8 cellular contexts compared by ENCODE assay signal in genomic region chr9:131046581-131047202, GRCh38. TPM values are rescaled to one million over a fixed set of nuclear protein-coding genes. Genes with fewer than 3 reads are reported as not detected.
DNase-seq lines count a peak whose midpoint lies in the region; ATAC-seq and TF ChIP-seq lines count a peak whose summit lies in the region.

No MANE protein-coding gene starts in this region.

- no peak overlapping the region for H3K4me2 ChIP-seq in Loucy (ENCODE audit: low read depth, low read length, poor library complexity, severe bottlenecking)

- no peaks in the 10 kb centered on the region for H3K9me3 Mint-ChIP-seq in activated naive CD8-positive, alpha-beta T cell treated with anti-CD3 and anti-CD28 coated beads, Interleukin-2, amount 10 ng/mL, durations not matched to agents 7 days and 5 days

- H3K9ac ChIP-seq in Loucy (ENCODE audit: low read depth, low read length, poor library complexity, severe bottlenecking): no peak overlapping the region

- H3K4me3 Mint-ChIP-seq in activated naive CD8-positive, alpha-beta T cell treated with anti-CD3 and anti-CD28 coated beads, Interleukin-2, amount 10 ng/mL, durations not matched to agents 7 days and 5 days: no peak overlapping the region

- peak; percentile 76 for DNase-seq in GM12865 (ENCODE audit: low read depth)
- DNase-seq in SW480 (ENCODE audit: low spot score): peak; percentile 72
- peak; percentile 87 for DNase-seq in activated naive CD8-positive, alpha-beta T cell treated with anti-CD3 and anti-CD28 coated beads, Interleukin-2, amount 10 ng/mL, durations not matched to agents 7 days and 5 days
- DNase-seq in left cardiac atrium: peak; percentile 74
- peak; percentile 91 for DNase-seq in retina
- DNase-seq in NCI-H446 treated with DMSO at 0.1 percent for 48 hours (lab: John Stamatoyannopoulos, UW): no peak

- peaks cover 6% of the 10 kb centered on the region for H3K4me1 Mint-ChIP-seq in activated naive CD8-positive, alpha-beta T cell treated with anti-CD3 and anti-CD28 coated beads, Interleukin-2, amount 10 ng/mL, durations not matched to agents 7 days and 5 days

- intact Hi-C loops in left cardiac atrium (cut with DNase I): loop anchor here in 1 of 2 donors (1.0 to 5.0 kb wide), 3 partner anchors 38 to 339 kb away; no protein-coding TSS in a partner anchor

- H3K4me3 ChIP-seq in GM12865 (ENCODE audit: low read depth, low read length) (no peak overlapping the region), Loucy (ENCODE audit: low read length, poor library complexity, severe bottlenecking) (no peak overlapping the region)

- H3K27me3 ChIP-seq in Loucy (ENCODE audit: insufficient read depth, low read length, poor library complexity, severe bottlenecking): no peaks in the 10 kb centered on the region

- H2AFZ ChIP-seq in Loucy (ENCODE audit: low read length): no peak overlapping the region

- H3F3A ChIP-seq in Loucy (ENCODE audit: low read depth): no peaks in the 10 kb centered on the region

- H3K36me3 ChIP-seq in Loucy (ENCODE audit: insufficient read depth, low read length): no peaks in the 10 kb centered on the region

- no peaks in the 10 kb centered on the region for H3K27me3 Mint-ChIP-seq in activated naive CD8-positive, alpha-beta T cell treated with anti-CD3 and anti-CD28 coated beads, Interleukin-2, amount 10 ng/mL, durations not matched to agents 7 days and 5 days

- no peaks in the 10 kb centered on the region for H3K4me1 ChIP-seq in Loucy (ENCODE audit: insufficient read depth, low read length, poor library complexity, severe bottlenecking)

- H3K9me2 ChIP-seq in Loucy (replicated peaks; ENCODE audit: low read depth, low read length): no peaks in the 10 kb centered on the region

- peak; percentile 92 for ATAC-seq in activated naive CD8-positive, alpha-beta T cell treated with anti-CD3 and anti-CD28 coated beads, Interleukin-2, amount 10 ng/mL, durations not matched to agents 7 days and 5 days (ENCODE audit: low read depth)
- ATAC-seq in left cardiac atrium: peak; percentile 84 to 91
- ATAC-seq in HG03460 (IDR thresholded peaks at IDR 0.05; ENCODE audit: unreplicated experiment): no peak

- no peaks in the 10 kb centered on the region for H3K36me3 Mint-ChIP-seq in activated naive CD8-positive, alpha-beta T cell treated with anti-CD3 and anti-CD28 coated beads, Interleukin-2, amount 10 ng/mL, durations not matched to agents 7 days and 5 days

- no peak overlapping the region for H3K27ac Mint-ChIP-seq in activated naive CD8-positive, alpha-beta T cell treated with anti-CD3 and anti-CD28 coated beads, Interleukin-2, amount 10 ng/mL, durations not matched to agents 7 days and 5 days

- H3K9me3 ChIP-seq in Loucy (ENCODE audit: insufficient read depth, low read depth, low read length): no peaks in the 10 kb centered on the region

- POLR2A ChIA-PET in activated naive CD8-positive, alpha-beta T cell treated with anti-CD3 and anti-CD28 coated beads, Interleukin-2, amount 10 ng/mL, durations not matched to agents 7 days and 5 days (lab: Charles Lee): interaction anchor here (1.0 kb wide), 1 partner anchor 180 kb away, joined by 5 read pairs; no protein-coding TSS in a partner anchor

- no peaks in the 10 kb centered on the region for H4K20me1 ChIP-seq in Loucy (ENCODE audit: insufficient read depth, low read length, poor library complexity, severe bottlenecking)

- TF ChIP-seq CTCF in GM12865 (IDR thresholded peaks at IDR 0.05; ENCODE audit: insufficient read depth, low read depth, low read length, missing control alignments) (peak; percentile 97), Loucy (conservative IDR thresholded peaks at IDR 0.05; ENCODE audit: low read length) (peak; percentile 68)

- no peaks in the 10 kb centered on the region for H3K79me2 ChIP-seq in Loucy (ENCODE audit: insufficient read depth, low read length)

RNA-seq across cellular contexts. Expression of gene LAMC3, which starts 37.7 kb away (rescaled TPM):
- total RNA-seq in activated naive CD8-positive, alpha-beta T cell treated with anti-CD3 and anti-CD28 coated beads, Interleukin-2, amount 10 ng/mL, durations not matched to agents 7 days and 5 days: under 1 TPM; 0.19 to 0.20 TPM
- 1 to 10 TPM in 1 of 2 donors, under 1 TPM in 1; 0.29 to 1.1 TPM for total RNA-seq in left cardiac atrium

RNA-seq across cellular contexts. Expression of gene AIF1L, which starts 49.6 kb away (rescaled TPM):
- total RNA-seq in activated naive CD8-positive, alpha-beta T cell treated with anti-CD3 and anti-CD28 coated beads, Interleukin-2, amount 10 ng/mL, durations not matched to agents 7 days and 5 days: under 1 TPM; 0.34 to 0.42 TPM
- 10 to 100 TPM; 22.0 to 31.1 TPM for total RNA-seq in left cardiac atrium

Comparison
In these comparisons a context has a peak if more than half of its experiments do, and no peak if none do; other contexts are left out.
1. RNA of gene AIF1L, which starts 49.6 kb away (total RNA-seq): 22.0 to 31.1 TPM in left cardiac atrium; 0.34 to 0.42 TPM in activated naive CD8-positive, alpha-beta T cell treated with anti-CD3 and anti-CD28 coated beads, Interleukin-2, amount 10 ng/mL, durations not matched to agents 7 days and 5 days; every median in the first group is over 10 times any median in the second.